Comparison of ENCODE assay signal across 8 cellular contexts in genomic region chr3:138608322-138609214, GRCh38. TPM values are rescaled to one million over a fixed set of nuclear protein-coding genes. Genes with fewer than 3 reads are reported as not detected.
DNase-seq lines count a peak whose midpoint lies in the region; ATAC-seq and TF ChIP-seq lines count a peak whose summit lies in the region.

Gene FAIM, plus strand, starts transcription at chr3:138608771. Its CDS starts 10,956 bp downstream, at chr3:138619727.

- DNase-seq in GDM1 (lab: John Stamatoyannopoulos, UW) (peak; percentile 21), KG1 (lab: John Stamatoyannopoulos, UW) (peak; percentile 60), left cardiac atrium (peak; percentile 70), progenitor cell of endocrine pancreas (ENCODE audit: low spot score, unreplicated experiment) (peak; percentile 46), upper lobe of left lung (peak; percentile 62 to 93)

- no peak for TF ChIP-seq EP300 in upper lobe of left lung (IDR thresholded peaks at IDR 0.05)

- H3K9me3 ChIP-seq in SU-DHL-6 (ENCODE audit: insufficient read depth, low read length) (no peaks in the 10 kb centered on the region), upper lobe of left lung (no peaks in the 10 kb centered on the region)

- peak within 1 kb of the TSS; percentile 97 for H3K27ac Mint-ChIP-seq in progenitor cell of endocrine pancreas

- H3K79me2 ChIP-seq in SU-DHL-6 (ENCODE audit: insufficient read depth, low read length): no peaks in the 10 kb centered on the region

- H2AFZ ChIP-seq in SU-DHL-6 (ENCODE audit: low read depth, low read length, severe bottlenecking): peak within 1 kb of the TSS; percentile 75

- intact Hi-C loops in left cardiac atrium (cut with DNase I): no loop called here

- ATAC-seq in GM21723 (IDR thresholded peaks at IDR 0.05; ENCODE audit: unreplicated experiment): peak; percentile 72
- ATAC-seq in left cardiac atrium: peak; percentile 87 to 90
- ATAC-seq in upper lobe of left lung (ENCODE audit: low FRiP score in 2 of 2): peak; percentile 90 to 92

- no peaks in the 10 kb centered on the region for H3F3A ChIP-seq in SU-DHL-6 (ENCODE audit: insufficient read depth)

- H3K4me3 Mint-ChIP-seq in progenitor cell of endocrine pancreas (ENCODE audit: low read depth): peak within 1 kb of the TSS; percentile 73

- peaks cover 3% of the 10 kb centered on the region for H3K36me3 Mint-ChIP-seq in progenitor cell of endocrine pancreas (ENCODE audit: insufficient read depth)

- H4K20me1 ChIP-seq in SU-DHL-6 (ENCODE audit: low read depth, low read length): no peaks in the 10 kb centered on the region

- no peaks in the 10 kb centered on the region for H3K27me3 ChIP-seq in SU-DHL-6 (ENCODE audit: low read length)
- peaks cover 0 to 4% (median 0%) of the 10 kb centered on the region in 4 donors for H3K27me3 ChIP-seq in upper lobe of left lung

- peak within 1 kb of the TSS; percentile 28; the same call in 1 of the 2 replicates for H3K9ac ChIP-seq in SU-DHL-6 (ENCODE audit: low read length)

- no peak within 1 kb of the TSS for H3K4me3 ChIP-seq in SU-DHL-6 (ENCODE audit: insufficient read depth, low read length, poor library complexity, severe bottlenecking)
- peak within 1 kb of the TSS; percentile 54 to 87 (median 68) for H3K4me3 ChIP-seq in upper lobe of left lung

- peaks cover 4 to 15% (median 8%) of the 10 kb centered on the region in 4 donors for H3K4me1 ChIP-seq in upper lobe of left lung

- TF ChIP-seq POLR2A in upper lobe of left lung (IDR thresholded peaks at IDR 0.05): peak in 2 of 4 donors; percentile 29 to 59

- H3K36me3 ChIP-seq in SU-DHL-6 (ENCODE audit: low read length) (no peaks in the 10 kb centered on the region), upper lobe of left lung (no peaks in the 10 kb centered on the region)

- no peaks in the 10 kb centered on the region for H3K9me2 ChIP-seq in SU-DHL-6 (replicated peaks; ENCODE audit: insufficient read depth, low read length)

- WGBS in adipose tissue, 3 donors: 1 to 2% (median 2%) methylated on average over 62 to 79 of the region's 79 CpGs
- WGBS in upper lobe of left lung, 2 donors: 7 to 17% methylated on average over 6 to 17 of the region's 79 CpGs

- no peaks in the 10 kb centered on the region for H3K27me3 Mint-ChIP-seq in progenitor cell of endocrine pancreas

- peaks cover 11% of the 10 kb centered on the region for H3K4me1 Mint-ChIP-seq in progenitor cell of endocrine pancreas (ENCODE audit: low read depth)

- H3K9me3 Mint-ChIP-seq in progenitor cell of endocrine pancreas (ENCODE audit: low read depth): no peaks in the 10 kb centered on the region

- TF ChIP-seq CTCF in SU-DHL-6 (IDR thresholded peaks at IDR 0.05; ENCODE audit: insufficient read depth, low read length, poor library complexity, severe bottlenecking) (no peak), progenitor cell of endocrine pancreas (IDR thresholded peaks at IDR 0.05; ENCODE audit: unreplicated experiment) (no peak), upper lobe of left lung (IDR thresholded peaks at IDR 0.05) (peak in 1 of 6 experiments; percentile 19)

- H3K4me2 ChIP-seq in SU-DHL-6 (ENCODE audit: low read depth, low read length, poor library complexity, severe bottlenecking): peak within 1 kb of the TSS; percentile 45

- no peak within 1 kb of the TSS for H3K27ac ChIP-seq in SU-DHL-6 (ENCODE audit: low read depth, low read length)
- peak within 1 kb of the TSS; percentile 89 for H3K27ac ChIP-seq in adipose tissue (ENCODE audit: low read depth, low read length)
- H3K27ac ChIP-seq in upper lobe of left lung: peak within 1 kb of the TSS; percentile 89 to 97 (median 93)

RNA-seq across cellular contexts. Expression of gene FAIM, which starts in this region (rescaled TPM):
- 10 to 100 TPM; 22.2 to 37.5 (median 30.6) TPM for polyA plus RNA-seq in adipose tissue
- total RNA-seq in left cardiac atrium (1 to 10 TPM; 6.8 to 8.0 TPM), progenitor cell of endocrine pancreas (24.1 and 24.6 TPM in 2 replicates), upper lobe of left lung (10 to 100 TPM in 5 of 6 donors, 1 to 10 TPM in 1; 7.5 to 32.7 (median 14.5) TPM)

Comparison
In these comparisons a context has a peak if more than half of its experiments do, and no peak if none do; other contexts are left out.
1. DNase-seq: peak in every context shown above with its lines; median percentile 78 in upper lobe of left lung; 70 in left cardiac atrium; 60 in KG1; 46 in progenitor cell of endocrine pancreas; 21 in GDM1.